Comparison of ENCODE assay signal across 25 cellular contexts in genomic region chr12:14871247-14871646, GRCh38. TPM values are rescaled to one million over a fixed set of nuclear protein-coding genes. Genes with fewer than 3 reads are reported as not detected.
"Had no signal": no experiment of that assay in that cellular context is flagged by ENCODE, and none has a peak within 500 bp of the region (broad histone marks: within the 10 kb centered on the region; RNA-seq: fewer than 3 reads in every experiment).

No MANE protein-coding gene starts in this region.

- ATAC-seq: HepG2, SK-N-SH treated with all-trans-retinoic acid at 6 μM for 48 hours had no signal

- DNase-seq: IMR-90, Karpas-422, KG1, MV-4-11, NCI-H1048, NCI-H1105 treated with DMSO at 0.1 percent for 48 hours, NCI-H1417 treated with DMSO at 0.1 percent for 48 hours, NCI-H146, NCI-H1694 treated with DMSO at 0.1 percent for 48 hours, NCI-H1930, NCI-H2081, NCI-H2107, NCI-H226, NCI-H446, NCI-H510A, NCI-H524 treated with DMSO at 0.1 percent for 48 hours, NCI-H69, NCI-H774, Right ventricle myocardium superior, RPMI8226, T-helper 1 cell had no signal

RNA-seq across cellular contexts. Expression of gene MGP, which starts 14.4 kb away (rescaled TPM):
- total RNA-seq: HepG2 had no signal

RNA-seq across cellular contexts. Expression of gene ART4, which starts 27.9 kb away (rescaled TPM):
- total RNA-seq: HT1080, IMR-90, M059J had no signal

RNA-seq across cellular contexts. Expression of gene SMCO3, which starts 57.3 kb away (rescaled TPM):
- total RNA-seq: HT1080, M059J, Right ventricle myocardium superior had no signal
